Comparison of ENCODE assay signal across 33 cellular contexts in the genomic region with DNA sequence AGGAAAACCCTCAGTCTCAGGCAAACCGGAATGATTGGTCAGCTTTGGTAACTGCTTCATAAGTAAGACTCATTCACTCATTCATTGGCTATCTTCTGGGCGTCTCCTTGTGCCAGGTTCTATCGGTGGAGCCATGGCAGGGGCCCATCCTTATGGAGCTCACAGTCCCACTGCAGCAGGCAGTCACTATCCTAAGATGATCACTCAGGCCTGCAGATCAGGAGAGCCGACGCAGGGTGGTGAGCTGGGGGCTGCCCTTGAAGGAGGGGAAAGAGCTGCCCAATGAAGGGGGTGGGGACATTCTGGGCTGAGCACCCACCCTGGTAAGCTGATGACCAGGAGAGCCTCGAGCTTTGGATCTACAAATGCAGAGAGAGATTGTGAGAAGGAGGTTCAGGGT. TPM values are rescaled to one million over a fixed set of nuclear protein-coding genes. Genes with fewer than 3 reads are reported as not detected.
"Had no signal": no experiment of that assay in that cellular context is flagged by ENCODE, and none has a peak within 500 bp of the region (broad histone marks: within the 10 kb centered on the region; RNA-seq: fewer than 3 reads in every experiment).

No MANE protein-coding gene starts in this region.

- ATAC-seq: heart left ventricle; left lung; lower lobe of right lung; natural killer cell; stimulated activated naive B cell treated with anti-CD40 and anti-IgM and Interleukin-4, amounts not matched to agents 10 μg/mL and 1 μg/mL and 100 μg/mL, for 72 hours; stimulated activated naive CD8-positive, alpha-beta T cell treated with anti-CD3 and anti-CD28 coated beads, Interleukin-15, Interleukin-2, amounts not matched to agents 100 U/mL and 50 U/mL, for 24 hours had no signal

- H3K9me3 ChIP-seq: left lung, lower lobe of right lung, neutrophil, right atrium auricular region, stomach, testis, thyroid gland, transverse colon, upper lobe of left lung had no signal

- DNase-seq: heart left ventricle; hypothalamus; immature natural killer cell; kidney glomerular epithelial cell; left colon; lower lobe of right lung; mammary epithelial cell; mesenchymal stem cell; naive B cell; natural killer cell; nephron progenitor cell; occipital lobe; stimulated activated CD4-positive, alpha-beta T cell treated with anti-CD3 and anti-CD28 coated beads, Interleukin-12 subunit alpha, Interleukin-12 subunit beta, amount 100 ng/mL, for 4 hours; stimulated activated CD4-positive, alpha-beta T cell treated with anti-CD3 and anti-CD28 coated beads, Interleukin-15, amount 100 ng/mL, for 24 hours; stimulated activated CD4-positive, alpha-beta T cell treated with anti-CD3 and anti-CD28 coated beads, Interleukin-2, amount 100 ng/mL, for 24 hours; stimulated activated CD4-positive, alpha-beta T cell treated with anti-CD3 and anti-CD28 coated beads, Interleukin-4, amount 100 ng/mL, for 1 hour; stimulated activated naive B cell treated with anti-CD40 and anti-IgM and Interleukin-4, amounts not matched to agents 10 μg/mL and 1 μg/mL and 100 μg/mL, for 72 hours; stimulated activated naive CD8-positive, alpha-beta T cell treated with anti-CD3 and anti-CD28 coated beads, Interleukin-15, Interleukin-2, amounts not matched to agents 100 U/mL and 50 U/mL, for 24 hours; stomach; testis; thyroid gland; transverse colon had no signal

- H3K4me1 Mint-ChIP-seq: immature natural killer cell; naive B cell; stimulated activated naive B cell treated with anti-CD40 and anti-IgM and Interleukin-4, amounts not matched to agents 10 μg/mL and 1 μg/mL and 100 μg/mL, for 72 hours had no signal

- H3K4me1 ChIP-seq: neural progenitor cell, parathyroid adenoma, testis had no signal

- H3K4me3 ChIP-seq: heart left ventricle, left lung, lower lobe of right lung, neural progenitor cell, right atrium auricular region, smooth muscle cell, stomach, testis, thyroid gland, transverse colon, upper lobe of left lung had no signal

- H3K27me3 ChIP-seq: left lung, neural progenitor cell, right atrium auricular region, stomach, testis, thyroid gland, transverse colon, upper lobe of left lung had no signal

- H3K4me3 Mint-ChIP-seq: immature natural killer cell; mesothelial cell of epicardium; naive B cell; natural killer cell; nephron progenitor cell; neural progenitor cell; stimulated activated naive B cell treated with anti-CD40 and anti-IgM and Interleukin-4, amounts not matched to agents 10 μg/mL and 1 μg/mL and 100 μg/mL, for 72 hours had no signal

- H3K27ac ChIP-seq: heart left ventricle, left lung, lower lobe of right lung, neural progenitor cell, neutrophil, parathyroid adenoma, right atrium auricular region, stomach, testis, thyroid gland, transverse colon, upper lobe of left lung had no signal

- H3K36me3 Mint-ChIP-seq: immature natural killer cell; mesothelial cell of epicardium; naive B cell; natural killer cell; neural progenitor cell; stimulated activated naive B cell treated with anti-CD40 and anti-IgM and Interleukin-4, amounts not matched to agents 10 μg/mL and 1 μg/mL and 100 μg/mL, for 72 hours had no signal

- H3K9me3 Mint-ChIP-seq: immature natural killer cell; natural killer cell; stimulated activated naive B cell treated with anti-CD40 and anti-IgM and Interleukin-4, amounts not matched to agents 10 μg/mL and 1 μg/mL and 100 μg/mL, for 72 hours had no signal

- H3K27ac Mint-ChIP-seq: immature natural killer cell; mesothelial cell of epicardium; naive B cell; natural killer cell; nephron progenitor cell; neural progenitor cell; progenitor cell of endocrine pancreas; stimulated activated naive B cell treated with anti-CD40 and anti-IgM and Interleukin-4, amounts not matched to agents 10 μg/mL and 1 μg/mL and 100 μg/mL, for 72 hours had no signal

- H3K36me3 ChIP-seq: heart left ventricle, left lung, lower lobe of right lung, neural progenitor cell, neutrophil, right atrium auricular region, stomach, thyroid gland, transverse colon, upper lobe of left lung had no signal

RNA-seq across cellular contexts. Expression of a gene that starts 20.5 kb away (rescaled TPM):
- total RNA-seq: mammary epithelial cell, natural killer cell, osteocyte had no signal
- polyA plus RNA-seq: immature natural killer cell, keratinocyte, mammary epithelial cell had no signal
